1 cellular context compared by ENCODE assay signal in the genomic region with DNA sequence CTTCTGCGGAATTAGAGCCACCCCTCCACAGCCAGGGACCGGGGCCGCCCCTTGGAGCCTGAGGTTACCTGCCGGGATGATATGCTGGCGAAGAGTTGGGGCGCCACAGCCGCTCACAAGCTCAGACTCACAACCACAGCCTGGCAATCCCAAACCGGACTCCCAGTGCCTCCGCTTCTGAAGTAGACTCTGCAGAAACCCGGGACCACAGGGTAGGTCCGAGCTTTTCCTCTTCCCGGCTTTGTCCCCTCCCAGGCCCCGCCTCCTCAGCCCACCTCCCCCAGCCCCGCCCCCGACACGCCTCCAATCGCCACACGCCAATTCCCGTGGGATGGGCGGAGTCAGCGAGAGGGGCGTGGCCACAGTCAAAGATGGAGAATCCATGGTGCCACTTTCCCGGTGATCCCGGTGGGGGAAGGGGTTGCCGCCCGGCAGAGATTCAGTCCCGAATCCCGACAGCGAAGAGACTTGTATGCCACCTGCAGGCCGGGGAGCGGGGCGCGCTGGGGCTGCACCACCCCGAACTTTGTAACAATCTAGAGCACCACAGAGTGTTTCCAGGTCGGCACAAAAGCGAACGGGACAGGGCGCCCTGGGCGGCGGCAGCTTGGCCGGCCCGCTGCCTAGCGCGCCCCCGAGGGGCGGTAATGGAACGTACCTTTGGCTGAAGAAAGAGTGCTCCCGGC.
TF ChIP-seq lines count a peak whose summit lies in the region.

Gene IDH1 (minus strand): TSS at position 201 of the 686 bp plus-strand sequence. CDS start 3,520 bp downstream, outside the sequence.

TF ChIP-seq in HepG2, 621 proteins besides CTCF, POLR2A, EP300 and RAD21 (continued from another document and continues in another):
- TF ChIP-seq, protein P1, sequence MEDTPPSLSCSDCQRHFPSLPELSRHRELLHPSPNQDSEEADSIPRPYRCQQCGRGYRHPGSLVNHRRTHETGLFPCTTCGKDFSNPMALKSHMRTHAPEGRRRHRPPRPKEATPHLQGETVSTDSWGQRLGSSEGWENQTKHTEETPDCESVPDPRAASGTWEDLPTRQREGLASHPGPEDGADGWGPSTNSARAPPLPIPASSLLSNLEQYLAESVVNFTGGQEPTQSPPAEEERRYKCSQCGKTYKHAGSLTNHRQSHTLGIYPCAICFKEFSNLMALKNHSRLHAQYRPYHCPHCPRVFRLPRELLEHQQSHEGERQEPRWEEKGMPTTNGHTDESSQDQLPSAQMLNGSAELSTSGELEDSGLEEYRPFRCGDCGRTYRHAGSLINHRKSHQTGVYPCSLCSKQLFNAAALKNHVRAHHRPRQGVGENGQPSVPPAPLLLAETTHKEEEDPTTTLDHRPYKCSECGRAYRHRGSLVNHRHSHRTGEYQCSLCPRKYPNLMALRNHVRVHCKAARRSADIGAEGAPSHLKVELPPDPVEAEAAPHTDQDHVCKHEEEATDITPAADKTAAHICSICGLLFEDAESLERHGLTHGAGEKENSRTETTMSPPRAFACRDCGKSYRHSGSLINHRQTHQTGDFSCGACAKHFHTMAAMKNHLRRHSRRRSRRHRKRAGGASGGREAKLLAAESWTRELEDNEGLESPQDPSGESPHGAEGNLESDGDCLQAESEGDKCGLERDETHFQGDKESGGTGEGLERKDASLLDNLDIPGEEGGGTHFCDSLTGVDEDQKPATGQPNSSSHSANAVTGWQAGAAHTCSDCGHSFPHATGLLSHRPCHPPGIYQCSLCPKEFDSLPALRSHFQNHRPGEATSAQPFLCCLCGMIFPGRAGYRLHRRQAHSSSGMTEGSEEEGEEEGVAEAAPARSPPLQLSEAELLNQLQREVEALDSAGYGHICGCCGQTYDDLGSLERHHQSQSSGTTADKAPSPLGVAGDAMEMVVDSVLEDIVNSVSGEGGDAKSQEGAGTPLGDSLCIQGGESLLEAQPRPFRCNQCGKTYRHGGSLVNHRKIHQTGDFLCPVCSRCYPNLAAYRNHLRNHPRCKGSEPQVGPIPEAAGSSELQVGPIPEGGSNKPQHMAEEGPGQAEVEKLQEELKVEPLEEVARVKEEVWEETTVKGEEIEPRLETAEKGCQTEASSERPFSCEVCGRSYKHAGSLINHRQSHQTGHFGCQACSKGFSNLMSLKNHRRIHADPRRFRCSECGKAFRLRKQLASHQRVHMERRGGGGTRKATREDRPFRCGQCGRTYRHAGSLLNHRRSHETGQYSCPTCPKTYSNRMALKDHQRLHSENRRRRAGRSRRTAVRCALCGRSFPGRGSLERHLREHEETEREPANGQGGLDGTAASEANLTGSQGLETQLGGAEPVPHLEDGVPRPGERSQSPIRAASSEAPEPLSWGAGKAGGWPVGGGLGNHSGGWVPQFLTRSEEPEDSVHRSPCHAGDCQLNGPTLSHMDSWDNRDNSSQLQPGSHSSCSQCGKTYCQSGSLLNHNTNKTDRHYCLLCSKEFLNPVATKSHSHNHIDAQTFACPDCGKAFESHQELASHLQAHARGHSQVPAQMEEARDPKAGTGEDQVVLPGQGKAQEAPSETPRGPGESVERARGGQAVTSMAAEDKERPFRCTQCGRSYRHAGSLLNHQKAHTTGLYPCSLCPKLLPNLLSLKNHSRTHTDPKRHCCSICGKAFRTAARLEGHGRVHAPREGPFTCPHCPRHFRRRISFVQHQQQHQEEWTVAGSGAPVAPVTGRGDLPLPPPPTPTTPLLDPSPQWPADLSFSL (CRISPR knock-in tag; IDR thresholded peaks at IDR 0.05): no peak
- TF ChIP-seq ZBTB4 (CRISPR knock-in tag; IDR thresholded peaks at IDR 0.05; ENCODE audit: borderline replicate concordance) (no peak), PTBP1 (IDR thresholded peaks at IDR 0.05; ENCODE audit: low read depth, low read length, poor library complexity, severe bottlenecking) (peak; percentile 90), HNRNPUL1 (IDR thresholded peaks at IDR 0.05; ENCODE audit: low read depth, low read length) (no peak), SRSF9 (IDR thresholded peaks at IDR 0.05; ENCODE audit: borderline replicate concordance, insufficient read depth, low read depth, low read length, poor library complexity, severe bottlenecking) (no peak), NRL (CRISPR knock-in tag; IDR thresholded peaks at IDR 0.05; ENCODE audit: borderline replicate concordance) (peak; percentile 94; the same call in 1 of the 2 replicates), NFRKB (IDR thresholded peaks at IDR 0.05) (no peak), ZNF205 (CRISPR knock-in tag; IDR thresholded peaks at IDR 0.05) (no peak), FOXJ3 (CRISPR knock-in tag; IDR thresholded peaks at IDR 0.05; ENCODE audit: borderline replicate concordance) (peak; percentile 77), NKX3-1 (CRISPR knock-in tag; IDR thresholded peaks at IDR 0.05) (peak; percentile 81), ZNF550 (CRISPR knock-in tag; IDR thresholded peaks at IDR 0.05; ENCODE audit: borderline replicate concordance) (no peak; the same call in 1 of the 2 replicates), NBN (conservative IDR thresholded peaks at IDR 0.05) (no peak), HNRNPH1 (optimal IDR thresholded peaks at IDR 0.05; ENCODE audit: low read depth, low read length) (no peak), THYN1 (CRISPR knock-in tag; IDR thresholded peaks at IDR 0.05; ENCODE audit: borderline replicate concordance, low read depth) (0 out of 2 replicates have a peak, but pooled peaks have one; percentile 51), ZNF788 (CRISPR knock-in tag; IDR thresholded peaks at IDR 0.05; ENCODE audit: borderline replicate concordance) (peak; percentile 91; the same call in 1 of the 2 replicates), YEATS2 (CRISPR knock-in tag; IDR thresholded peaks at IDR 0.05; ENCODE audit: borderline replicate concordance) (no peak), ZMYM4 (CRISPR knock-in tag; IDR thresholded peaks at IDR 0.05) (peak; percentile 89), MED1 (CRISPR knock-in tag; IDR thresholded peaks at IDR 0.05) (peak; percentile 85), HMGA1 (CRISPR knock-in tag; conservative IDR thresholded peaks at IDR 0.05) (no peak), U2AF2 (IDR thresholded peaks at IDR 0.05; ENCODE audit: low read depth, low read length) (no peak), AFF4 (CRISPR knock-in tag; IDR thresholded peaks at IDR 0.05) (peak; percentile 27), FOXK2 (IDR thresholded peaks at IDR 0.05) (no peak), MTA1 (CRISPR knock-in tag; IDR thresholded peaks at IDR 0.05; ENCODE audit: borderline replicate concordance) (0 out of 2 replicates have a peak, but pooled peaks have one; percentile 48), ZNF460 (CRISPR knock-in tag; IDR thresholded peaks at IDR 0.05; ENCODE audit: borderline replicate concordance) (no peak), ZNF703 (CRISPR knock-in tag; IDR thresholded peaks at IDR 0.05; ENCODE audit: borderline replicate concordance) (no peak; the same call in 1 of the 2 replicates), PHB2 (IDR thresholded peaks at IDR 0.05; ENCODE audit: partially characterized antibody) (no peak), ZNF33A (CRISPR knock-in tag; IDR thresholded peaks at IDR 0.05; ENCODE audit: borderline replicate concordance) (no peak), ZFP36 (IDR thresholded peaks at IDR 0.05; ENCODE audit: borderline replicate concordance, low read depth, low read length, partially characterized antibody) (no peak)
- TF ChIP-seq, protein P2, sequence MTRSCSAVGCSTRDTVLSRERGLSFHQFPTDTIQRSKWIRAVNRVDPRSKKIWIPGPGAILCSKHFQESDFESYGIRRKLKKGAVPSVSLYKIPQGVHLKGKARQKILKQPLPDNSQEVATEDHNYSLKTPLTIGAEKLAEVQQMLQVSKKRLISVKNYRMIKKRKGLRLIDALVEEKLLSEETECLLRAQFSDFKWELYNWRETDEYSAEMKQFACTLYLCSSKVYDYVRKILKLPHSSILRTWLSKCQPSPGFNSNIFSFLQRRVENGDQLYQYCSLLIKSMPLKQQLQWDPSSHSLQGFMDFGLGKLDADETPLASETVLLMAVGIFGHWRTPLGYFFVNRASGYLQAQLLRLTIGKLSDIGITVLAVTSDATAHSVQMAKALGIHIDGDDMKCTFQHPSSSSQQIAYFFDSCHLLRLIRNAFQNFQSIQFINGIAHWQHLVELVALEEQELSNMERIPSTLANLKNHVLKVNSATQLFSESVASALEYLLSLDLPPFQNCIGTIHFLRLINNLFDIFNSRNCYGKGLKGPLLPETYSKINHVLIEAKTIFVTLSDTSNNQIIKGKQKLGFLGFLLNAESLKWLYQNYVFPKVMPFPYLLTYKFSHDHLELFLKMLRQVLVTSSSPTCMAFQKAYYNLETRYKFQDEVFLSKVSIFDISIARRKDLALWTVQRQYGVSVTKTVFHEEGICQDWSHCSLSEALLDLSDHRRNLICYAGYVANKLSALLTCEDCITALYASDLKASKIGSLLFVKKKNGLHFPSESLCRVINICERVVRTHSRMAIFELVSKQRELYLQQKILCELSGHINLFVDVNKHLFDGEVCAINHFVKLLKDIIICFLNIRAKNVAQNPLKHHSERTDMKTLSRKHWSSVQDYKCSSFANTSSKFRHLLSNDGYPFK (CRISPR knock-in tag; IDR thresholded peaks at IDR 0.05; ENCODE audit: borderline replicate concordance): peak; percentile 78; the same call in 1 of the 2 replicates
- TF ChIP-seq, protein P3, sequence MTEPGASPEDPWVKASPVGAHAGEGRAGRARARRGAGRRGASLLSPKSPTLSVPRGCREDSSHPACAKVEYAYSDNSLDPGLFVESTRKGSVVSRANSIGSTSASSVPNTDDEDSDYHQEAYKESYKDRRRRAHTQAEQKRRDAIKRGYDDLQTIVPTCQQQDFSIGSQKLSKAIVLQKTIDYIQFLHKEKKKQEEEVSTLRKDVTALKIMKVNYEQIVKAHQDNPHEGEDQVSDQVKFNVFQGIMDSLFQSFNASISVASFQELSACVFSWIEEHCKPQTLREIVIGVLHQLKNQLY (CRISPR knock-in tag; IDR thresholded peaks at IDR 0.05): peak; percentile 16; the same call in 1 of the 2 replicates
- TF ChIP-seq, protein P4, sequence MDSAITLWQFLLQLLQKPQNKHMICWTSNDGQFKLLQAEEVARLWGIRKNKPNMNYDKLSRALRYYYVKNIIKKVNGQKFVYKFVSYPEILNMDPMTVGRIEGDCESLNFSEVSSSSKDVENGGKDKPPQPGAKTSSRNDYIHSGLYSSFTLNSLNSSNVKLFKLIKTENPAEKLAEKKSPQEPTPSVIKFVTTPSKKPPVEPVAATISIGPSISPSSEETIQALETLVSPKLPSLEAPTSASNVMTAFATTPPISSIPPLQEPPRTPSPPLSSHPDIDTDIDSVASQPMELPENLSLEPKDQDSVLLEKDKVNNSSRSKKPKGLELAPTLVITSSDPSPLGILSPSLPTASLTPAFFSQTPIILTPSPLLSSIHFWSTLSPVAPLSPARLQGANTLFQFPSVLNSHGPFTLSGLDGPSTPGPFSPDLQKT (CRISPR knock-in tag; IDR thresholded peaks at IDR 0.05; ENCODE audit: borderline replicate concordance): 0 out of 2 replicates have a peak, but pooled peaks have one; percentile 46
- TF ChIP-seq, protein P5, sequence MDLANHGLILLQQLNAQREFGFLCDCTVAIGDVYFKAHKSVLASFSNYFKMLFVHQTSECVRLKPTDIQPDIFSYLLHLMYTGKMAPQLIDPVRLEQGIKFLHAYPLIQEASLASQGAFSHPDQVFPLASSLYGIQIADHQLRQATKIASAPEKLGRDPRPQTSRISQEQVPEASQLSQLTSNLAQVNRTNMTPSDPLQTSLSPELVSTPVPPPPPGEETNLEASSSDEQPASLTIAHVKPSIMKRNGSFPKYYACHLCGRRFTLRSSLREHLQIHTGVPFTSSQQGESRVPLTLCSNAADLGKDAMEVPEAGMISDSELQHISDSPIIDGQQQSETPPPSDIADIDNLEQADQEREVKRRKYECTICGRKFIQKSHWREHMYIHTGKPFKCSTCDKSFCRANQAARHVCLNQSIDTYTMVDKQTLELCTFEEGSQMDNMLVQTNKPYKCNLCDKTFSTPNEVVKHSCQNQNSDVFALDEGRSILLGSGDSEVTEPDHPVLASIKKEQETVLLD (CRISPR knock-in tag; IDR thresholded peaks at IDR 0.05; ENCODE audit: low read depth): peak; percentile 87
- TF ChIP-seq, protein P6, sequence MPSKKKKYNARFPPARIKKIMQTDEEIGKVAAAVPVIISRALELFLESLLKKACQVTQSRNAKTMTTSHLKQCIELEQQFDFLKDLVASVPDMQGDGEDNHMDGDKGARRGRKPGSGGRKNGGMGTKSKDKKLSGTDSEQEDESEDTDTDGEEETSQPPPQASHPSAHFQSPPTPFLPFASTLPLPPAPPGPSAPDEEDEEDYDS (CRISPR knock-in tag; IDR thresholded peaks at IDR 0.05): no peak; the same call in none of the 2 replicates
